ENCODE assay signal across 11 cellular contexts in genomic region chr7:100087055-100087750, GRCh38. TPM values are rescaled to one million over a fixed set of nuclear protein-coding genes. Genes with fewer than 3 reads are reported as not detected.
DNase-seq lines count a peak whose midpoint lies in the region; ATAC-seq and TF ChIP-seq lines count a peak whose summit lies in the region.
"Had no signal": no experiment of that assay in that cellular context is flagged by ENCODE, and none has a peak within 500 bp of the region (broad histone marks: within the 10 kb centered on the region; RNA-seq: fewer than 3 reads in every experiment).

No MANE protein-coding gene starts in this region.

- H3K4me3 ChIP-seq in A673 (ENCODE audit: low read depth, low read length, poor library complexity, severe bottlenecking) = no peak overlapping the region
- no peak overlapping the region for H3K4me3 ChIP-seq in HFF-Myc (replicated peaks; ENCODE audit: low read depth, low read length)
- H3K4me3 ChIP-seq: lung had no signal

- DNase-seq in A673 (ENCODE audit: low spot score) (peak; percentile 98), HFF-Myc (ENCODE audit: extremely low read depth, low read depth) (peak; percentile 97), amniotic stem cell (lab: John Stamatoyannopoulos, UW) (peak; percentile 80), memory B cell (ENCODE audit: low spot score in 2 of 2) (no peak), GM13976 (ENCODE audit: low spot score) (no peak), NCI-H2171 (lab: John Stamatoyannopoulos, UW) (no peak)
- DNase-seq: GF-D8, NCI-H345 had no signal

- H3K27me3 ChIP-seq in A673 (replicated peaks; ENCODE audit: insufficient read depth, low read depth, low read length, poor library complexity) = no peaks in the 10 kb centered on the region

- CTCF ChIA-PET in A673 (lab: Charles Lee) = no interaction called here

- intact Hi-C loops in A673 (cut with micrococcal nuclease; ENCODE audit: unreplicated experiment) = no loop called here

- H3K36me3 ChIP-seq in A673 (ENCODE audit: insufficient read depth, low read length, poor library complexity, severe bottlenecking) = peaks cover 22% of the 10 kb centered on the region

- BruUV-seq in A673 (replicated peaks; lab: Mats Ljungman, UMichigan) = no TSS peak

- H3K27me3 Mint-ChIP-seq in memory B cell = no peaks in the 10 kb centered on the region

- in situ Hi-C loops in GM13976 (cut with MboI; ENCODE audit: low sequenced_read_pairs, unreplicated experiment) = no loop called here

- peak overlapping the region; percentile 91 for H3K27ac ChIP-seq in A673 (ENCODE audit: low read depth, low read length, poor library complexity, severe bottlenecking)

- ATAC-seq in memory B cell (ENCODE audit: low read depth) (no peak), HG02642 (IDR thresholded peaks at IDR 0.05; ENCODE audit: poor library complexity, unreplicated experiment) (no peak), GM19328 (IDR thresholded peaks at IDR 0.05; ENCODE audit: unreplicated experiment) (no peak)

- TF ChIP-seq CTCF in A673 (conservative IDR thresholded peaks at IDR 0.05; ENCODE audit: low read depth, low read length) = no peak
- no peak for TF ChIP-seq CTCF in HFF-Myc (IDR thresholded peaks at IDR 0.05; ENCODE audit: low read depth, low read length, missing control alignments)
- TF ChIP-seq CTCF in GM13976 (IDR thresholded peaks at IDR 0.05; ENCODE audit: borderline replicate concordance, control extremely low read depth, extremely low read depth, insufficient read depth, missing control alignments) = no peak

- no peaks in the 10 kb centered on the region for H3K9me3 Mint-ChIP-seq in memory B cell

- H3K4me1 ChIP-seq in A673 (ENCODE audit: insufficient read depth, low read length, poor library complexity, severe bottlenecking) = peaks cover 39% of the 10 kb centered on the region

- POLR2A ChIA-PET in A673 (lab: Charles Lee; ENCODE audit: low non-redundant PET) = interaction anchor here (0.6 to 0.7 kb wide), 2 partner anchors 11 to 42 kb away, joined by 3 read pairs; no protein-coding TSS in a partner anchor

- H3K4me3 Mint-ChIP-seq in memory B cell = peak overlapping the region; percentile 54

- H3K36me3 Mint-ChIP-seq in memory B cell = peaks cover 7% of the 10 kb centered on the region

- H3K9me3 ChIP-seq in A673 (ENCODE audit: low read depth, low read length, poor library complexity, severe bottlenecking) = no peaks in the 10 kb centered on the region

- H3K27ac Mint-ChIP-seq in memory B cell = peak overlapping the region; percentile 68

- peaks cover 18% of the 10 kb centered on the region for H3K4me1 Mint-ChIP-seq in memory B cell

RNA-seq across cellular contexts. Expression of gene COPS6, which starts 1.6 kb away (rescaled TPM):
- total RNA-seq in A673 (2021) = 155 and 166 TPM in 2 replicates

RNA-seq across cellular contexts. Expression of gene ZNF3, which starts 5.7 kb away (rescaled TPM):
- total RNA-seq in A673 (2021) = 50.2 and 50.8 TPM in 2 replicates

RNA-seq across cellular contexts. Expression of gene MCM7, which starts 14.0 kb away (rescaled TPM):
- 399 and 418 TPM in 2 replicates for total RNA-seq in A673 (2021)

RNA-seq across cellular contexts. Expression of gene AP4M1, which starts 14.2 kb away (rescaled TPM):
- total RNA-seq in A673 (2021) = 24.0 and 25.1 TPM in 2 replicates

RNA-seq across cellular contexts. Expression of gene TAF6, which starts 32.0 kb away (rescaled TPM):
- 97.3 and 98.8 TPM in 2 replicates for total RNA-seq in A673 (2021)

Comparison
In these comparisons a context has a peak if more than half of its experiments do, and no peak if none do; other contexts are left out.
1. DNase-seq: peak in A673 (single experiment), HFF-Myc (single experiment) and amniotic stem cell (single experiment); none in memory B cell (0 of 2), GM13976 (single experiment) and NCI-H2171 (single experiment).